8 cellular contexts compared by ENCODE assay signal in genomic region chr17:17780941-17781590, GRCh38. TPM values are rescaled to one million over a fixed set of nuclear protein-coding genes. Genes with fewer than 3 reads are reported as not detected.
DNase-seq lines count a peak whose midpoint lies in the region; ATAC-seq and TF ChIP-seq lines count a peak whose summit lies in the region.

No MANE protein-coding gene starts in this region.

- H3K4me3 ChIP-seq in hepatocyte (peak overlapping the region; percentile 35), spleen (peak overlapping the region in 5 of 8 donors; percentile 47 to 71 (median 55)), MG63 (no peak overlapping the region)

- TF ChIP-seq CTCF in hepatocyte (IDR thresholded peaks at IDR 0.05; ENCODE audit: poor library complexity) = peak; percentile 43
- TF ChIP-seq CTCF in spleen (IDR thresholded peaks at IDR 0.05 in 8 of 11, conservative IDR thresholded peaks at IDR 0.05 in 3 of 11) = peak in 1 of 11 experiments; percentile 6

- no peak overlapping the region for H3K27ac Mint-ChIP-seq in activated naive CD4-positive, alpha-beta T cell treated with anti-CD3 and anti-CD28 coated beads for 36 hours
- peak overlapping the region; percentile 9 for H3K27ac Mint-ChIP-seq in T-helper 17 cell

- H3K36me3 Mint-ChIP-seq in activated naive CD4-positive, alpha-beta T cell treated with anti-CD3 and anti-CD28 coated beads for 36 hours (ENCODE audit: low read depth) = no peaks in the 10 kb centered on the region
- no peaks in the 10 kb centered on the region for H3K36me3 Mint-ChIP-seq in T-helper 17 cell (ENCODE audit: low read depth)

- no peak for DNase-seq in activated naive CD4-positive, alpha-beta T cell treated with anti-CD3 and anti-CD28 coated beads for 36 hours
- DNase-seq in activated naive CD4-positive, alpha-beta T cell treated with Interleukin-2 at 50 U/mL for 16 hours = no peak
- no peak for DNase-seq in T-helper 17 cell
- DNase-seq in hepatocyte (ENCODE audit: low spot score) = peak; percentile 84
- DNase-seq in spleen = no peak
- DNase-seq in MG63 = no peak
- no peak for DNase-seq in activated CD4-positive, alpha-beta T cell treated with anti-CD3 and anti-CD28 coated beads, Interleukin-2, amount 50 U/mL, for 48 hours

- H3K4me2 ChIP-seq in hepatocyte = peak overlapping the region; percentile 97

- peak overlapping the region; percentile 31 for H3K4me3 Mint-ChIP-seq in activated naive CD4-positive, alpha-beta T cell treated with anti-CD3 and anti-CD28 coated beads for 36 hours
- H3K4me3 Mint-ChIP-seq in T-helper 17 cell = peak overlapping the region; percentile 91

- H3K36me3 ChIP-seq in hepatocyte (replicated peaks; ENCODE audit: insufficient read depth, low read depth) (no peaks in the 10 kb centered on the region), spleen (no peaks in the 10 kb centered on the region), MG63 (no peaks in the 10 kb centered on the region)

- 30% methylated on average over 10 of the region's 10 CpGs for WGBS in hepatocyte (ENCODE audit: low lambda C conversion rate, missing lambda C conversion rate)
- 33 to 53% (median 39%) methylated on average over 8 to 10 of the region's 10 CpGs for WGBS in spleen, 5 donors

- no peaks in the 10 kb centered on the region for H3K9me3 ChIP-seq in T-helper 17 cell (ENCODE audit: control insufficient read depth, low read length, poor library complexity, severe bottlenecking)
- no peaks in the 10 kb centered on the region for H3K9me3 ChIP-seq in hepatocyte (ENCODE audit: low read depth)
- H3K9me3 ChIP-seq in spleen = no peaks in the 10 kb centered on the region
- no peaks in the 10 kb centered on the region for H3K9me3 ChIP-seq in MG63

- H3K4me1 Mint-ChIP-seq in activated naive CD4-positive, alpha-beta T cell treated with anti-CD3 and anti-CD28 coated beads for 36 hours (ENCODE audit: low read depth) = peaks cover 21% of the 10 kb centered on the region
- H3K4me1 Mint-ChIP-seq in T-helper 17 cell = peaks cover 13% of the 10 kb centered on the region

- H2AFZ ChIP-seq in hepatocyte = no peak overlapping the region

- H3K9me2 ChIP-seq in hepatocyte (replicated peaks; ENCODE audit: insufficient read depth) = no peaks in the 10 kb centered on the region

- no peaks in the 10 kb centered on the region for H3K27me3 ChIP-seq in hepatocyte
- peaks cover 0 to 39% (median 21%) of the 10 kb centered on the region in 7 donors for H3K27me3 ChIP-seq in spleen (replicated peaks in 1 of 7)
- no peaks in the 10 kb centered on the region for H3K27me3 ChIP-seq in MG63

- CTCF ChIA-PET in activated naive CD4-positive, alpha-beta T cell treated with anti-CD3 and anti-CD28 coated beads for 36 hours (lab: Charles Lee) = interaction anchor here (0.6 kb wide), 1 partner anchor 18 kb away, joined by 3 read pairs; no protein-coding TSS in a partner anchor

- intact Hi-C loops in activated naive CD4-positive, alpha-beta T cell treated with anti-CD3 and anti-CD28 coated beads for 36 hours (cut with micrococcal nuclease) = no loop called here
- intact Hi-C loops in spleen (cut with DNase I; ENCODE audit: low total_unique reads) = no loop called here

- H3K4me1 ChIP-seq in hepatocyte (ENCODE audit: insufficient read depth) (peaks cover 54% of the 10 kb centered on the region), spleen (peaks cover 29 to 86% (median 67%) of the 10 kb centered on the region in 6 donors)

- H3K27ac ChIP-seq in hepatocyte (peak overlapping the region; percentile 96), spleen (peak overlapping the region in 6 of 8 donors; percentile 26 to 75 (median 71))

- H3K9me3 Mint-ChIP-seq in activated naive CD4-positive, alpha-beta T cell treated with anti-CD3 and anti-CD28 coated beads for 36 hours = no peaks in the 10 kb centered on the region

- H3K79me2 ChIP-seq in hepatocyte = peaks cover 65% of the 10 kb centered on the region

- no peak for TF ChIP-seq POLR2A in spleen (IDR thresholded peaks at IDR 0.05)

- H3K27me3 Mint-ChIP-seq in activated naive CD4-positive, alpha-beta T cell treated with anti-CD3 and anti-CD28 coated beads for 36 hours (ENCODE audit: low read depth) = peaks cover 2% of the 10 kb centered on the region
- H3K27me3 Mint-ChIP-seq in T-helper 17 cell = no peaks in the 10 kb centered on the region

- ATAC-seq in T-helper 17 cell (no peak), HG03378 (IDR thresholded peaks at IDR 0.05; ENCODE audit: unreplicated experiment) (no peak)

- peaks cover 62% of the 10 kb centered on the region for H4K20me1 ChIP-seq in hepatocyte (ENCODE audit: insufficient read depth, poor library complexity, severe bottlenecking)

RNA-seq across cellular contexts. Expression of gene SREBF1, which starts 55.7 kb away (rescaled TPM):
- total RNA-seq in activated naive CD4-positive, alpha-beta T cell treated with anti-CD3 and anti-CD28 coated beads for 36 hours = 10 to 100 TPM; 79.3 to 84.9 TPM
- total RNA-seq in T-helper 17 cell (100 to 1,000 TPM; 198 to 241 TPM), hepatocyte (47.0 and 57.1 TPM in 2 replicates), spleen (10 to 100 TPM; 35.4 to 74.8 (median 56.7) TPM)
- polyA plus RNA-seq in hepatocyte (107 and 140 TPM in 2 replicates), spleen (10 to 100 TPM; 25.0 to 38.2 (median 33.7) TPM)
- total RNA-seq in MG63 (2014; rRNA removed; shearing (Covaris generic); ENCODE audit: low replicate concordance) = 36.0 and 59.3 TPM in 2 replicates
